20 cellular contexts compared by ENCODE assay signal in genomic region chr16:88301431-88301830, GRCh38.
"Had no signal": no experiment of that assay in that cellular context is flagged by ENCODE, and none has a peak within 500 bp of the region (broad histone marks: within the 10 kb centered on the region; RNA-seq: fewer than 3 reads in every experiment).

No MANE protein-coding gene starts in this region.

- ATAC-seq: activated CD4-positive, CD25-positive, alpha-beta regulatory T cell treated with anti-CD3 and anti-CD28 coated beads, Interleukin-2, amount 50 U/mL, for 24 hours; activated CD8-positive, alpha-beta T cell treated with anti-CD3 and anti-CD28 coated beads for 36 hours; K562; SK-N-SH treated with all-trans-retinoic acid at 6 μM for 48 hours had no signal

- H3K4me1 ChIP-seq: breast epithelium had no signal

- H3K27ac ChIP-seq: PC-9, SJSA1 had no signal

- H3K27me3 ChIP-seq: breast epithelium, SJSA1 had no signal

- H2AFZ ChIP-seq: PC-9 had no signal

- H3K4me3 ChIP-seq: breast epithelium, K562, PC-9, SJSA1 had no signal

- DNase-seq: activated CD4-positive, alpha-beta T cell treated with anti-CD3 and anti-CD28 coated beads for 4 hours; activated CD8-positive, alpha-beta memory T cell treated with anti-CD3 and anti-CD28 coated beads, Interleukin-2, amount 50 U/mL, for 48 hours; activated CD8-positive, alpha-beta T cell treated with anti-CD3 and anti-CD28 coated beads for 36 hours; activated effector memory CD4-positive, alpha-beta T cell treated with Interleukin-2 at 50 U/mL for 16 hours; activated naive CD4-positive, alpha-beta T cell; activated T-cell treated with anti-CD3 and anti-CD28 coated beads, Interleukin-2, amount 50 U/mL, for 24 hours; Kasumi-1; NCI-H1105 treated with DMSO at 0.1 percent for 48 hours; NCI-H1436 treated with DMSO at 0.1 percent for 48 hours; NCI-H187; NCI-H2081; NCI-H446; PC-9; Right ventricle myocardium superior; SW 1271 had no signal

- H3K4me2 ChIP-seq: PC-9 had no signal

- H3K36me3 ChIP-seq: breast epithelium, SJSA1 had no signal

- H3K9me3 ChIP-seq: SJSA1 had no signal
